In genomic region chr6:25585225-25585624, GRCh38 we compare ENCODE assay signal across 37 cellular contexts.
"Had no signal": no experiment of that assay in that cellular context is flagged by ENCODE, and none has a peak within 500 bp of the region (broad histone marks: within the 10 kb centered on the region; RNA-seq: fewer than 3 reads in every experiment).

No MANE protein-coding gene starts in this region.

- H3K9me3 Mint-ChIP-seq: activated naive CD4-positive, alpha-beta T cell treated with anti-CD3 and anti-CD28 coated beads for 36 hours; activated naive CD4-positive, alpha-beta T cell treated with anti-CD3 and anti-CD28 coated beads, Interleukin-2, amount 50 U/mL, for 24 hours; activated naive CD4-positive, alpha-beta T cell treated with anti-CD3 and anti-CD28 coated beads, Interleukin-2, amount 50 U/mL, for 72 hours; activated naive CD8-positive, alpha-beta T cell treated with anti-CD3 and anti-CD28 coated beads for 36 hours; activated naive CD8-positive, alpha-beta T cell treated with anti-CD3 and anti-CD28 coated beads, Interleukin-2, amount 50 U/mL, for 24 hours; activated T-cell treated with anti-CD3 and anti-CD28 coated beads, Interleukin-2, amount 50 U/mL, for 24 hours; activated T-cell treated with anti-CD3 and anti-CD28 coated beads, Interleukin-2, amount 50 U/mL, for 4 hours; activated T-cell treated with anti-CD3 and anti-CD28 coated beads, Interleukin-2, amount 50 U/mL, for 72 hours; activated T-helper 1 cell treated with anti-CD3 and anti-CD28 coated beads, Interleukin-12 subunit alpha, Interleukin-12 subunit beta, Interleukin-2, Interleukin-4 antibody, amounts not matched to agents 30 ng/mL and 10 ng/mL and 1 ng/mL, durations not matched to agents 14 hours and 24 hours and 36 hours; activated T-helper 17 cell treated with anti-CD3 and anti-CD28 coated beads, Interleukin-2, amount 50 U/mL, for 72 hours; activated T-helper 2 cell treated with anti-CD3 and anti-CD28 coated beads, Interferon-gamma antibody, Interleukin-2, Interleukin-4, amounts not matched to agents 10 μg/mL and 5 μg/mL and 100 μg/mL, durations not matched to agents 14 hours and 24 hours and 36 hours; brain; central memory CD8-positive, alpha-beta T cell had no signal

- H3K27ac ChIP-seq: adrenal gland, ascending aorta, brain microvascular endothelial cell, breast epithelium, cardiac muscle cell had no signal

- DNase-seq: activated effector memory CD4-positive, alpha-beta T cell treated with anti-CD3 and anti-CD28 coated beads, Interleukin-2, amount 50 U/mL, for 16 hours; activated effector memory CD4-positive, alpha-beta T cell treated with Interleukin-2 at 50 U/mL for 16 hours; activated gamma-delta T cell; activated gamma-delta T cell treated with Interleukin-2 at 50 U/mL for 16 hours; activated naive CD4-positive, alpha-beta T cell; activated naive CD4-positive, alpha-beta T cell treated with anti-CD3 and anti-CD28 coated beads for 36 hours; activated naive CD4-positive, alpha-beta T cell treated with anti-CD3 and anti-CD28 coated beads, Interleukin-2, amount 10 ng/mL, durations not matched to agents 7 days and 5 days; activated naive CD4-positive, alpha-beta T cell treated with anti-CD3 and anti-CD28 coated beads, Interleukin-2, amount 50 U/mL, for 16 hours; activated naive CD4-positive, alpha-beta T cell treated with Interleukin-2 at 50 U/mL for 16 hours; activated naive CD8-positive, alpha-beta T cell treated with anti-CD3 and anti-CD28 coated beads for 36 hours; activated naive CD8-positive, alpha-beta T cell treated with anti-CD3 and anti-CD28 coated beads, Interleukin-2, amount 10 ng/mL, durations not matched to agents 7 days and 5 days; activated naive CD8-positive, alpha-beta T cell treated with anti-CD3 and anti-CD28 coated beads, Interleukin-2, amount 50 U/mL, for 24 hours; activated T-cell treated with anti-CD3 and anti-CD28 coated beads, Interleukin-2, amount 50 U/mL, for 1 hour; activated T-cell treated with anti-CD3 and anti-CD28 coated beads, Interleukin-2, amount 50 U/mL, for 24 hours; activated T-cell treated with anti-CD3 and anti-CD28 coated beads, Interleukin-2, amount 50 U/mL, for 4 hours; activated T-cell treated with anti-CD3 and anti-CD28 coated beads, Interleukin-2, amount 50 U/mL, for 48 hours; activated T-cell treated with anti-CD3 and anti-CD28 coated beads, Interleukin-2, amount 50 U/mL, for 72 hours; adrenal gland; amniotic stem cell; amygdala; anterior cingulate cortex; aorta; brain microvascular endothelial cell; caudate nucleus; central memory CD4-positive, alpha-beta T cell; cerebellar nuclear complex had no signal

- H3K27ac Mint-ChIP-seq: activated naive CD4-positive, alpha-beta T cell treated with anti-CD3 and anti-CD28 coated beads for 36 hours; activated naive CD4-positive, alpha-beta T cell treated with anti-CD3 and anti-CD28 coated beads, Interleukin-2, amount 10 ng/mL, durations not matched to agents 7 days and 5 days; activated naive CD4-positive, alpha-beta T cell treated with anti-CD3 and anti-CD28 coated beads, Interleukin-2, amount 50 U/mL, for 24 hours; activated naive CD4-positive, alpha-beta T cell treated with anti-CD3 and anti-CD28 coated beads, Interleukin-2, amount 50 U/mL, for 72 hours; activated naive CD8-positive, alpha-beta T cell; activated naive CD8-positive, alpha-beta T cell treated with anti-CD3 and anti-CD28 coated beads for 36 hours; activated naive CD8-positive, alpha-beta T cell treated with anti-CD3 and anti-CD28 coated beads, Interleukin-2, amount 10 ng/mL, durations not matched to agents 7 days and 5 days; activated naive CD8-positive, alpha-beta T cell treated with anti-CD3 and anti-CD28 coated beads, Interleukin-2, amount 50 U/mL, for 24 hours; activated T-cell treated with anti-CD3 and anti-CD28 coated beads, Interleukin-2, amount 50 U/mL, for 24 hours; activated T-cell treated with anti-CD3 and anti-CD28 coated beads, Interleukin-2, amount 50 U/mL, for 72 hours; activated T-helper 1 cell treated with anti-CD3 and anti-CD28 coated beads, Interleukin-12 subunit alpha, Interleukin-12 subunit beta, Interleukin-2, Interleukin-4 antibody, amounts not matched to agents 30 ng/mL and 10 ng/mL and 1 ng/mL, durations not matched to agents 14 hours and 24 hours and 36 hours; activated T-helper 17 cell treated with anti-CD3 and anti-CD28 coated beads, Interleukin-2, amount 50 U/mL, for 72 hours; activated T-helper 2 cell treated with anti-CD3 and anti-CD28 coated beads, Interferon-gamma antibody, Interleukin-2, Interleukin-4, amounts not matched to agents 10 μg/mL and 5 μg/mL and 100 μg/mL, durations not matched to agents 14 hours and 24 hours and 36 hours had no signal

- H3K4me3 Mint-ChIP-seq: activated naive CD4-positive, alpha-beta T cell treated with anti-CD3 and anti-CD28 coated beads for 36 hours; activated naive CD4-positive, alpha-beta T cell treated with anti-CD3 and anti-CD28 coated beads, Interleukin-2, amount 10 ng/mL, durations not matched to agents 7 days and 5 days; activated naive CD4-positive, alpha-beta T cell treated with anti-CD3 and anti-CD28 coated beads, Interleukin-2, amount 50 U/mL, for 24 hours; activated naive CD8-positive, alpha-beta T cell; activated naive CD8-positive, alpha-beta T cell treated with anti-CD3 and anti-CD28 coated beads for 36 hours; activated naive CD8-positive, alpha-beta T cell treated with anti-CD3 and anti-CD28 coated beads, Interleukin-2, amount 10 ng/mL, durations not matched to agents 7 days and 5 days; activated naive CD8-positive, alpha-beta T cell treated with anti-CD3 and anti-CD28 coated beads, Interleukin-2, amount 50 U/mL, for 24 hours; activated T-cell treated with anti-CD3 and anti-CD28 coated beads, Interleukin-2, amount 50 U/mL, for 24 hours; activated T-cell treated with anti-CD3 and anti-CD28 coated beads, Interleukin-2, amount 50 U/mL, for 4 hours; activated T-cell treated with anti-CD3 and anti-CD28 coated beads, Interleukin-2, amount 50 U/mL, for 72 hours; activated T-helper 1 cell treated with anti-CD3 and anti-CD28 coated beads, Interleukin-12 subunit alpha, Interleukin-12 subunit beta, Interleukin-2, Interleukin-4 antibody, amounts not matched to agents 30 ng/mL and 10 ng/mL and 1 ng/mL, durations not matched to agents 14 hours and 24 hours and 36 hours; activated T-helper 17 cell treated with anti-CD3 and anti-CD28 coated beads, Interleukin-2, amount 50 U/mL, for 72 hours; brain; central memory CD8-positive, alpha-beta T cell had no signal

- H3K4me1 ChIP-seq: ascending aorta, breast epithelium had no signal

- H3K36me3 Mint-ChIP-seq: activated naive CD4-positive, alpha-beta T cell treated with anti-CD3 and anti-CD28 coated beads, Interleukin-2, amount 10 ng/mL, durations not matched to agents 7 days and 5 days; activated naive CD4-positive, alpha-beta T cell treated with anti-CD3 and anti-CD28 coated beads, Interleukin-2, amount 50 U/mL, for 72 hours had no signal

- H3K36me3 ChIP-seq: adrenal gland, brain microvascular endothelial cell, breast epithelium had no signal

- H3K9me3 ChIP-seq: adrenal gland, ascending aorta, breast epithelium had no signal

- H3K4me3 ChIP-seq: adrenal gland, ascending aorta, breast epithelium, cardiac muscle cell had no signal

- ATAC-seq: activated naive CD4-positive, alpha-beta T cell treated with anti-CD3 and anti-CD28 coated beads, Interleukin-2, amount 50 U/mL, for 72 hours; activated naive CD8-positive, alpha-beta T cell treated with anti-CD3 and anti-CD28 coated beads, Interleukin-2, amount 50 U/mL, for 24 hours; activated T-cell treated with anti-CD3 and anti-CD28 coated beads, Interleukin-2, amount 50 U/mL, for 4 hours; activated T-cell treated with anti-CD3 and anti-CD28 coated beads, Interleukin-2, amount 50 U/mL, for 72 hours; activated T-helper 17 cell treated with anti-CD3 and anti-CD28 coated beads, Interleukin-2, amount 50 U/mL, for 72 hours had no signal

- H3K27me3 Mint-ChIP-seq: activated naive CD4-positive, alpha-beta T cell treated with anti-CD3 and anti-CD28 coated beads, Interleukin-2, amount 10 ng/mL, durations not matched to agents 7 days and 5 days; activated naive CD4-positive, alpha-beta T cell treated with anti-CD3 and anti-CD28 coated beads, Interleukin-2, amount 50 U/mL, for 24 hours; activated naive CD8-positive, alpha-beta T cell; activated naive CD8-positive, alpha-beta T cell treated with anti-CD3 and anti-CD28 coated beads for 36 hours; activated naive CD8-positive, alpha-beta T cell treated with anti-CD3 and anti-CD28 coated beads, Interleukin-2, amount 10 ng/mL, durations not matched to agents 7 days and 5 days; activated naive CD8-positive, alpha-beta T cell treated with anti-CD3 and anti-CD28 coated beads, Interleukin-2, amount 50 U/mL, for 24 hours; activated T-cell treated with anti-CD3 and anti-CD28 coated beads, Interleukin-2, amount 50 U/mL, for 24 hours; activated T-helper 17 cell treated with anti-CD3 and anti-CD28 coated beads, Interleukin-2, amount 50 U/mL, for 72 hours; brain; central memory CD8-positive, alpha-beta T cell had no signal

- H3K27me3 ChIP-seq: adrenal gland, ascending aorta, brain microvascular endothelial cell, breast epithelium, cardiac muscle cell had no signal
